Comparison of ENCODE assay signal across 29 cellular contexts in genomic region chr2:159114835-159115234, GRCh38.
"Had no signal": no experiment of that assay in that cellular context is flagged by ENCODE, and none has a peak within 500 bp of the region (broad histone marks: within the 10 kb centered on the region; RNA-seq: fewer than 3 reads in every experiment).

No MANE protein-coding gene starts in this region.

- H3K4me3 ChIP-seq: ascending aorta, coronary artery, dorsolateral prefrontal cortex, gastrocnemius medialis, left lung, lower lobe of right lung, mucosa of descending colon, sigmoid colon, thoracic aorta, upper lobe of right lung had no signal

- H3K27ac Mint-ChIP-seq: activated CD4-positive, alpha-beta memory T cell treated with anti-CD3 and anti-CD28 coated beads for 36 hours; activated naive CD4-positive, alpha-beta T cell treated with anti-CD3 and anti-CD28 coated beads for 36 hours; activated naive CD8-positive, alpha-beta T cell treated with anti-CD3 and anti-CD28 coated beads, Interleukin-2, amount 10 ng/mL, durations not matched to agents 7 days and 5 days; activated T-helper 1 cell treated with anti-CD3 and anti-CD28 coated beads, Interleukin-12 subunit alpha, Interleukin-12 subunit beta, Interleukin-2, Interleukin-4 antibody, amounts not matched to agents 30 ng/mL and 10 ng/mL and 1 ng/mL, durations not matched to agents 14 hours and 24 hours and 36 hours; natural killer cell treated with Interleukin-12 subunit alpha and Interleukin-12 subunit beta and Interleukin-15 and Interleukin-18, amount 100 ng/mL, for 72 hours; stimulated activated effector memory CD8-positive, alpha-beta T cell treated with anti-CD3 and anti-CD28 coated beads, Interleukin-12 subunit alpha, Interleukin-12 subunit beta, amount 100 ng/mL, for 72 hours; stimulated activated naive CD8-positive, alpha-beta T cell treated with anti-CD3 and anti-CD28 coated beads, Interleukin-15, Interleukin-2, amounts not matched to agents 100 ng/mL and 50 ng/mL, for 24 hours had no signal

- H3K9me3 ChIP-seq: ascending aorta, gastrocnemius medialis, lower lobe of right lung, mucosa of descending colon, neutrophil, sigmoid colon, thoracic aorta, upper lobe of right lung had no signal

- H3K27me3 ChIP-seq: ascending aorta, dorsolateral prefrontal cortex, gastrocnemius medialis, left lung, neutrophil, sigmoid colon, upper lobe of right lung had no signal

- H3K9me3 Mint-ChIP-seq: activated CD4-positive, alpha-beta memory T cell treated with anti-CD3 and anti-CD28 coated beads for 36 hours; activated naive CD4-positive, alpha-beta T cell treated with anti-CD3 and anti-CD28 coated beads for 36 hours; activated T-helper 1 cell treated with anti-CD3 and anti-CD28 coated beads, Interleukin-12 subunit alpha, Interleukin-12 subunit beta, Interleukin-2, Interleukin-4 antibody, amounts not matched to agents 30 ng/mL and 10 ng/mL and 1 ng/mL, durations not matched to agents 14 hours and 24 hours and 36 hours; natural killer cell treated with Interleukin-12 subunit alpha and Interleukin-12 subunit beta and Interleukin-15 and Interleukin-18, amount 100 ng/mL, for 72 hours; stimulated activated effector memory CD8-positive, alpha-beta T cell treated with anti-CD3 and anti-CD28 coated beads, Interleukin-12 subunit alpha, Interleukin-12 subunit beta, amount 100 ng/mL, for 72 hours; stimulated activated naive CD8-positive, alpha-beta T cell treated with anti-CD3 and anti-CD28 coated beads, Interleukin-15, Interleukin-2, amounts not matched to agents 100 ng/mL and 50 ng/mL, for 24 hours had no signal

- DNase-seq: activated CD4-positive, alpha-beta memory T cell treated with anti-CD3 and anti-CD28 coated beads for 36 hours; activated CD4-positive, alpha-beta T cell treated with anti-CD3 and anti-CD28 coated beads for 4 hours; activated CD8-positive, alpha-beta memory T cell treated with anti-CD3 and anti-CD28 coated beads, Interleukin-2, amount 50 U/mL, for 4 hours; activated effector memory CD4-positive, alpha-beta T cell treated with anti-CD3 and anti-CD28 coated beads, Interleukin-2, amount 50 U/mL, for 16 hours; activated naive CD4-positive, alpha-beta T cell treated with anti-CD3 and anti-CD28 coated beads for 36 hours; activated naive CD8-positive, alpha-beta T cell treated with anti-CD3 and anti-CD28 coated beads, Interleukin-2, amount 10 ng/mL, durations not matched to agents 7 days and 5 days; activated T-cell treated with anti-CD3 and anti-CD28 coated beads, Interleukin-2, amount 50 U/mL, for 1 hour; dorsolateral prefrontal cortex; effector memory CD4-positive, alpha-beta T cell; erythroblast; gastrocnemius medialis; glutamatergic neuron; left lung; lower lobe of right lung; mesendoderm; mucosa of descending colon; sigmoid colon; small intestine; stimulated activated CD4-positive, alpha-beta T cell treated with anti-CD3 and anti-CD28 coated beads, Interleukin-4, amount 100 ng/mL, for 24 hours; upper lobe of right lung had no signal

- H3K4me3 Mint-ChIP-seq: activated CD4-positive, alpha-beta memory T cell treated with anti-CD3 and anti-CD28 coated beads for 36 hours; activated naive CD4-positive, alpha-beta T cell treated with anti-CD3 and anti-CD28 coated beads for 36 hours; activated naive CD8-positive, alpha-beta T cell treated with anti-CD3 and anti-CD28 coated beads, Interleukin-2, amount 10 ng/mL, durations not matched to agents 7 days and 5 days; activated T-helper 1 cell treated with anti-CD3 and anti-CD28 coated beads, Interleukin-12 subunit alpha, Interleukin-12 subunit beta, Interleukin-2, Interleukin-4 antibody, amounts not matched to agents 30 ng/mL and 10 ng/mL and 1 ng/mL, durations not matched to agents 14 hours and 24 hours and 36 hours; brain; natural killer cell treated with Interleukin-12 subunit alpha and Interleukin-12 subunit beta and Interleukin-15 and Interleukin-18, amount 100 ng/mL, for 72 hours; stimulated activated effector memory CD8-positive, alpha-beta T cell treated with anti-CD3 and anti-CD28 coated beads, Interleukin-12 subunit alpha, Interleukin-12 subunit beta, amount 100 ng/mL, for 72 hours; stimulated activated naive CD8-positive, alpha-beta T cell treated with anti-CD3 and anti-CD28 coated beads, Interleukin-15, Interleukin-2, amounts not matched to agents 100 ng/mL and 50 ng/mL, for 24 hours had no signal

- H3K36me3 ChIP-seq: ascending aorta, gastrocnemius medialis, left lung, lower lobe of right lung, neutrophil, sigmoid colon, thoracic aorta, upper lobe of right lung had no signal

- H3K36me3 Mint-ChIP-seq: activated CD4-positive, alpha-beta memory T cell treated with anti-CD3 and anti-CD28 coated beads for 36 hours; activated naive CD8-positive, alpha-beta T cell treated with anti-CD3 and anti-CD28 coated beads, Interleukin-2, amount 10 ng/mL, durations not matched to agents 7 days and 5 days; natural killer cell treated with Interleukin-12 subunit alpha and Interleukin-12 subunit beta and Interleukin-15 and Interleukin-18, amount 100 ng/mL, for 72 hours; stimulated activated effector memory CD8-positive, alpha-beta T cell treated with anti-CD3 and anti-CD28 coated beads, Interleukin-12 subunit alpha, Interleukin-12 subunit beta, amount 100 ng/mL, for 72 hours had no signal

- H3K27ac ChIP-seq: ascending aorta, coronary artery, dorsolateral prefrontal cortex, gastrocnemius medialis, left lung, neutrophil, sigmoid colon, thoracic aorta had no signal
